16 cellular contexts compared by ENCODE assay signal in genomic region chr12:45209784-45210183, GRCh38.
"Had no signal": no experiment of that assay in that cellular context is flagged by ENCODE, and none has a peak within 500 bp of the region (broad histone marks: within the 10 kb centered on the region; RNA-seq: fewer than 3 reads in every experiment).

No MANE protein-coding gene starts in this region.

- ATAC-seq: left cardiac atrium, lower lobe of right lung, psoas muscle had no signal

- H3K4me1 Mint-ChIP-seq: nephron had no signal

- H3K27ac Mint-ChIP-seq: memory B cell, mesothelial cell of epicardium, nephron, type B pancreatic cell had no signal

- H3K4me3 Mint-ChIP-seq: memory B cell, mesothelial cell of epicardium, nephron, type B pancreatic cell had no signal

- DNase-seq: cortex of kidney; effector memory CD4-positive, alpha-beta T cell; esophagus squamous epithelium; kidney; left cardiac atrium; left ventricle myocardium inferior; lower lobe of right lung; psoas muscle; right lobe of liver; stimulated activated CD4-positive, alpha-beta T cell treated with anti-CD3 and anti-CD28 coated beads, Interleukin-4, amount 100 ng/mL, for 24 hours; stimulated activated naive CD4-positive, alpha-beta T cell treated with Interleukin-2 at 50 U/mL for 16 hours; thyroid gland had no signal

- H3K9me3 Mint-ChIP-seq: memory B cell, mesothelial cell of epicardium, nephron had no signal

- H3K27me3 Mint-ChIP-seq: memory B cell, type B pancreatic cell had no signal
